1 cellular context compared by ENCODE assay signal in the genomic region with DNA sequence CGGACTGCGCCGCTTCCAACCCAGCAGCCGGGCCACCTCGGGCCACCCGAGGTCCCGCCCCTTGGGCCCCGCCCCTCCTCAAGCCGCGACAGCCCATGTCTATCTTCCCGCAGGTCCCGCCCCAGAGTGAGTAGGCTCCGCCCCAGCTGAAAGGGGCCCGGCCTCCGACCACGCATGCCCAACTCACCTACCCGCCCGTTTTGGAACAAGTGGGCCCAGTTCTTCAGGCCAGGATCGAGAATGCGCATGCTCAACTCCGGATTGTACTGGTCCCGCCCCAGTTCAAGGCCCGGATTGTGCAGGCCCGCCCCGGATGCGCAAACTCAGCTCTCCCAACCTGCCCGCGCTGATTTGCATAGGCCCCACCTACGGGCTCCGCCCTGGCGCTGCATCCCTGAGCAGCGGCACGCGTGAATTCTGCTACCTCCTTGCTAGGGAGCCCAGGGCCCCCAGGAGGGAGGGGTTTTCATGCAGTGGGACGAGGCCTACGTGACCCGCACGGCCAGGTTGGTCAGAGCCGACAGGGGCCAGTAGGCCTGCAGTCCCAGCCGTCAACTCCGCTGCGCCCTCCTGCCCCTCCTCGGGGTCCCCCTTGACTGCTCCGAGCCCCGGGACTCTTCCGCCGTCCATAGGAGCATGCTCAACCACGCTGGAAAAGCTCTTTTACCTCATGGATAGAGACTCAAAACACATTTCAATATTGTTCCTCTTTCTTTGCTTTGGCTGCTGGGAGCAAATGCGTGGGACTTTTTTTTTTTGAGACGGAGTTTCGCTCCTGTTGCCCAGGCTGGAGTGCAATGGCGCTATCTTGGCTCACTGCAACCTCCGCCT.
TF ChIP-seq lines count a peak whose summit lies in the region.

TSS of gene PFKFB4 (minus strand) at position 8 of the 831 bp plus-strand sequence. CDS start 26 bp downstream, outside the sequence.

TF ChIP-seq in HepG2, 621 proteins besides CTCF, POLR2A, EP300 and RAD21 (continued from another document and continues in another):
- TF ChIP-seq, protein P1, sequence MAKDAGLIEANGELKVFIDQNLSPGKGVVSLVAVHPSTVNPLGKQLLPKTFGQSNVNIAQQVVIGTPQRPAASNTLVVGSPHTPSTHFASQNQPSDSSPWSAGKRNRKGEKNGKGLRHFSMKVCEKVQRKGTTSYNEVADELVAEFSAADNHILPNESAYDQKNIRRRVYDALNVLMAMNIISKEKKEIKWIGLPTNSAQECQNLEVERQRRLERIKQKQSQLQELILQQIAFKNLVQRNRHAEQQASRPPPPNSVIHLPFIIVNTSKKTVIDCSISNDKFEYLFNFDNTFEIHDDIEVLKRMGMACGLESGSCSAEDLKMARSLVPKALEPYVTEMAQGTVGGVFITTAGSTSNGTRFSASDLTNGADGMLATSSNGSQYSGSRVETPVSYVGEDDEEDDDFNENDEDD (CRISPR knock-in tag; IDR thresholded peaks at IDR 0.05; ENCODE audit: borderline replicate concordance): peak; percentile 75
- TF ChIP-seq, protein P2, sequence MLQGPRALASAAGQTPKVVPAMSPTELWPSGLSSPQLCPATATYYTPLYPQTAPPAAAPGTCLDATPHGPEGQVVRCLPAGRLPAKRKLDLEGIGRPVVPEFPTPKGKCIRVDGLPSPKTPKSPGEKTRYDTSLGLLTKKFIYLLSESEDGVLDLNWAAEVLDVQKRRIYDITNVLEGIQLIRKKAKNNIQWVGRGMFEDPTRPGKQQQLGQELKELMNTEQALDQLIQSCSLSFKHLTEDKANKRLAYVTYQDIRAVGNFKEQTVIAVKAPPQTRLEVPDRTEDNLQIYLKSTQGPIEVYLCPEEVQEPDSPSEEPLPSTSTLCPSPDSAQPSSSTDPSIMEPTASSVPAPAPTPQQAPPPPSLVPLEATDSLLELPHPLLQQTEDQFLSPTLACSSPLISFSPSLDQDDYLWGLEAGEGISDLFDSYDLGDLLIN (CRISPR knock-in tag; IDR thresholded peaks at IDR 0.05; ENCODE audit: borderline replicate concordance): no peak
- TF ChIP-seq GPN1 (CRISPR knock-in tag; IDR thresholded peaks at IDR 0.05; ENCODE audit: borderline replicate concordance) (no peak), JDP2 (CRISPR knock-in tag; IDR thresholded peaks at IDR 0.05; ENCODE audit: borderline replicate concordance) (no peak), CBFB (CRISPR knock-in tag; IDR thresholded peaks at IDR 0.05) (no peak), STAT5B (CRISPR knock-in tag; IDR thresholded peaks at IDR 0.05) (0 out of 2 replicates have a peak, but pooled peaks have one; percentile 23), RXRB (CRISPR knock-in tag; IDR thresholded peaks at IDR 0.05; ENCODE audit: borderline replicate concordance) (peak; percentile 85), PRPF4 (IDR thresholded peaks at IDR 0.05; ENCODE audit: low read depth, low read length, poor library complexity, severe bottlenecking) (no peak), CREM (IDR thresholded peaks at IDR 0.05) (peak; percentile 67), CREM (CRISPR knock-in tag; IDR thresholded peaks at IDR 0.05) (no peak), GABPA (IDR thresholded peaks at IDR 0.05; ENCODE audit: low read depth, low read length) (no peak), GABPA (CRISPR knock-in tag; IDR thresholded peaks at IDR 0.05; ENCODE audit: low read depth) (no peak; the same call in 1 of the 2 replicates), SMAD1 (CRISPR knock-in tag; IDR thresholded peaks at IDR 0.05; ENCODE audit: borderline replicate concordance, low read depth) (no peak), HOMEZ (CRISPR knock-in tag; IDR thresholded peaks at IDR 0.05; ENCODE audit: low read depth) (peak; percentile 55; the same call in 1 of the 2 replicates), ZNF782 (CRISPR knock-in tag; IDR thresholded peaks at IDR 0.05; ENCODE audit: borderline replicate concordance) (no peak), ZFY (CRISPR knock-in tag; IDR thresholded peaks at IDR 0.05) (peak; percentile 90), ZNF30 (CRISPR knock-in tag; IDR thresholded peaks at IDR 0.05) (no peak), ZNF124 (CRISPR knock-in tag; IDR thresholded peaks at IDR 0.05) (peak; percentile 59; the same call in 1 of the 2 replicates), HNRNPH1 (optimal IDR thresholded peaks at IDR 0.05; ENCODE audit: low read depth, low read length) (no peak), MEF2D (CRISPR knock-in tag; IDR thresholded peaks at IDR 0.05) (peak; percentile 81), FOXA1 (IDR thresholded peaks at IDR 0.05) (no peak), FOXA1 (CRISPR knock-in tag; IDR thresholded peaks at IDR 0.05) (0 out of 2 replicates have a peak, but pooled peaks have one; percentile 2), ETS1 (CRISPR knock-in tag; IDR thresholded peaks at IDR 0.05) (no peak), RELA (CRISPR knock-in tag; IDR thresholded peaks at IDR 0.05) (0 out of 2 replicates have a peak, but pooled peaks have one; percentile 45), ARID2 (CRISPR knock-in tag; IDR thresholded peaks at IDR 0.05; ENCODE audit: borderline replicate concordance) (no peak), CBX5 (CRISPR knock-in tag; IDR thresholded peaks at IDR 0.05; ENCODE audit: borderline replicate concordance) (no peak), ZNF510 (CRISPR knock-in tag; IDR thresholded peaks at IDR 0.05; ENCODE audit: low read depth) (no peak; the same call in 1 of the 2 replicates), REXO4 (CRISPR knock-in tag; IDR thresholded peaks at IDR 0.05; ENCODE audit: borderline replicate concordance) (no peak), HES4 (CRISPR knock-in tag; IDR thresholded peaks at IDR 0.05; ENCODE audit: borderline replicate concordance) (no peak), ZNF639 (CRISPR knock-in tag; conservative IDR thresholded peaks at IDR 0.05) (peak; percentile 82), NFRKB (IDR thresholded peaks at IDR 0.05) (no peak), KDM6A (CRISPR knock-in tag; IDR thresholded peaks at IDR 0.05; ENCODE audit: low read depth) (peak; percentile 68; the same call in 1 of the 2 replicates), RNF2 (conservative IDR thresholded peaks at IDR 0.05; ENCODE audit: low read depth) (no peak), ZNF607 (CRISPR knock-in tag; IDR thresholded peaks at IDR 0.05; ENCODE audit: borderline replicate concordance) (peak; percentile 95), SMAD9 (CRISPR knock-in tag; IDR thresholded peaks at IDR 0.05) (no peak), ZSCAN29 (CRISPR knock-in tag; conservative IDR thresholded peaks at IDR 0.05) (peak; percentile 39; the same call in 1 of the 2 replicates), ZNF335 (CRISPR knock-in tag; IDR thresholded peaks at IDR 0.05) (peak; percentile 87), PHF8 (CRISPR knock-in tag; IDR thresholded peaks at IDR 0.05) (peak; percentile 62; the same call in 1 of the 2 replicates), ZNF546 (CRISPR knock-in tag; conservative IDR thresholded peaks at IDR 0.05) (no peak)
- TF ChIP-seq, protein P3, sequence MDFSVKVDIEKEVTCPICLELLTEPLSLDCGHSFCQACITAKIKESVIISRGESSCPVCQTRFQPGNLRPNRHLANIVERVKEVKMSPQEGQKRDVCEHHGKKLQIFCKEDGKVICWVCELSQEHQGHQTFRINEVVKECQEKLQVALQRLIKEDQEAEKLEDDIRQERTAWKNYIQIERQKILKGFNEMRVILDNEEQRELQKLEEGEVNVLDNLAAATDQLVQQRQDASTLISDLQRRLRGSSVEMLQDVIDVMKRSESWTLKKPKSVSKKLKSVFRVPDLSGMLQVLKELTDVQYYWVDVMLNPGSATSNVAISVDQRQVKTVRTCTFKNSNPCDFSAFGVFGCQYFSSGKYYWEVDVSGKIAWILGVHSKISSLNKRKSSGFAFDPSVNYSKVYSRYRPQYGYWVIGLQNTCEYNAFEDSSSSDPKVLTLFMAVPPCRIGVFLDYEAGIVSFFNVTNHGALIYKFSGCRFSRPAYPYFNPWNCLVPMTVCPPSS (IDR thresholded peaks at IDR 0.05): no peak
- TF ChIP-seq, protein P4, sequence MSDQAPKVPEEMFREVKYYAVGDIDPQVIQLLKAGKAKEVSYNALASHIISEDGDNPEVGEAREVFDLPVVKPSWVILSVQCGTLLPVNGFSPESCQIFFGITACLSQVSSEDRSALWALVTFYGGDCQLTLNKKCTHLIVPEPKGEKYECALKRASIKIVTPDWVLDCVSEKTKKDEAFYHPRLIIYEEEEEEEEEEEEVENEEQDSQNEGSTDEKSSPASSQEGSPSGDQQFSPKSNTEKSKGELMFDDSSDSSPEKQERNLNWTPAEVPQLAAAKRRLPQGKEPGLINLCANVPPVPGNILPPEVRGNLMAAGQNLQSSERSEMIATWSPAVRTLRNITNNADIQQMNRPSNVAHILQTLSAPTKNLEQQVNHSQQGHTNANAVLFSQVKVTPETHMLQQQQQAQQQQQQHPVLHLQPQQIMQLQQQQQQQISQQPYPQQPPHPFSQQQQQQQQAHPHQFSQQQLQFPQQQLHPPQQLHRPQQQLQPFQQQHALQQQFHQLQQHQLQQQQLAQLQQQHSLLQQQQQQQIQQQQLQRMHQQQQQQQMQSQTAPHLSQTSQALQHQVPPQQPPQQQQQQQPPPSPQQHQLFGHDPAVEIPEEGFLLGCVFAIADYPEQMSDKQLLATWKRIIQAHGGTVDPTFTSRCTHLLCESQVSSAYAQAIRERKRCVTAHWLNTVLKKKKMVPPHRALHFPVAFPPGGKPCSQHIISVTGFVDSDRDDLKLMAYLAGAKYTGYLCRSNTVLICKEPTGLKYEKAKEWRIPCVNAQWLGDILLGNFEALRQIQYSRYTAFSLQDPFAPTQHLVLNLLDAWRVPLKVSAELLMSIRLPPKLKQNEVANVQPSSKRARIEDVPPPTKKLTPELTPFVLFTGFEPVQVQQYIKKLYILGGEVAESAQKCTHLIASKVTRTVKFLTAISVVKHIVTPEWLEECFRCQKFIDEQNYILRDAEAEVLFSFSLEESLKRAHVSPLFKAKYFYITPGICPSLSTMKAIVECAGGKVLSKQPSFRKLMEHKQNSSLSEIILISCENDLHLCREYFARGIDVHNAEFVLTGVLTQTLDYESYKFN (CRISPR knock-in tag; conservative IDR thresholded peaks at IDR 0.05): peak; percentile 92
- TF ChIP-seq, protein P5, sequence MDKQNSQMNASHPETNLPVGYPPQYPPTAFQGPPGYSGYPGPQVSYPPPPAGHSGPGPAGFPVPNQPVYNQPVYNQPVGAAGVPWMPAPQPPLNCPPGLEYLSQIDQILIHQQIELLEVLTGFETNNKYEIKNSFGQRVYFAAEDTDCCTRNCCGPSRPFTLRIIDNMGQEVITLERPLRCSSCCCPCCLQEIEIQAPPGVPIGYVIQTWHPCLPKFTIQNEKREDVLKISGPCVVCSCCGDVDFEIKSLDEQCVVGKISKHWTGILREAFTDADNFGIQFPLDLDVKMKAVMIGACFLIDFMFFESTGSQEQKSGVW (CRISPR knock-in tag; IDR thresholded peaks at IDR 0.05; ENCODE audit: borderline replicate concordance): no peak
- TF ChIP-seq, protein P6, sequence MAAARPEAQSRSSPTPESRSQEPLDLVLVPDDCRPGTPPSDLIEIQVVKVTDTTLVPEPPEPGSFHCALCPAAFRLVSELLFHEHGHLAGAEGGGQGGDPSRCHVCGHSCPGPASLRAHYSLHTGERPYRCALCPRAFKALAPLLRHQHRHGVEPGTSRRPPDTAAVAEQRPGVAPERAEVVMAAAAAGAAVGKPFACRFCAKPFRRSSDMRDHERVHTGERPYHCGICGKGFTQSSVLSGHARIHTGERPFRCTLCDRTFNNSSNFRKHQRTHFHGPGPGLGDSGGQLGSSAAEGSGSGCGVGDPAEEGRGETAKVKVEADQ (CRISPR knock-in tag; IDR thresholded peaks at IDR 0.05; ENCODE audit: borderline replicate concordance): no peak
- TF ChIP-seq, protein P7, sequence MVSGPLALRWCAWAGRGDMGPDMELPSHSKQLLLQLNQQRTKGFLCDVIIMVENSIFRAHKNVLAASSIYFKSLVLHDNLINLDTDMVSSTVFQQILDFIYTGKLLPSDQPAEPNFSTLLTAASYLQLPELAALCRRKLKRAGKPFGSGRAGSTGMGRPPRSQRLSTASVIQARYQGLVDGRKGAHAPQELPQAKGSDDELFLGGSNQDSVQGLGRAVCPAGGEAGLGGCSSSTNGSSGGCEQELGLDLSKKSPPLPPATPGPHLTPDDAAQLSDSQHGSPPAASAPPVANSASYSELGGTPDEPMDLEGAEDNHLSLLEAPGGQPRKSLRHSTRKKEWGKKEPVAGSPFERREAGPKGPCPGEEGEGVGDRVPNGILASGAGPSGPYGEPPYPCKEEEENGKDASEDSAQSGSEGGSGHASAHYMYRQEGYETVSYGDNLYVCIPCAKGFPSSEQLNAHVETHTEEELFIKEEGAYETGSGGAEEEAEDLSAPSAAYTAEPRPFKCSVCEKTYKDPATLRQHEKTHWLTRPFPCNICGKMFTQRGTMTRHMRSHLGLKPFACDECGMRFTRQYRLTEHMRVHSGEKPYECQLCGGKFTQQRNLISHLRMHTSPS (CRISPR knock-in tag; IDR thresholded peaks at IDR 0.05; ENCODE audit: low read depth): peak; percentile 47; the same call in 1 of the 2 replicates
- TF ChIP-seq, protein P8, sequence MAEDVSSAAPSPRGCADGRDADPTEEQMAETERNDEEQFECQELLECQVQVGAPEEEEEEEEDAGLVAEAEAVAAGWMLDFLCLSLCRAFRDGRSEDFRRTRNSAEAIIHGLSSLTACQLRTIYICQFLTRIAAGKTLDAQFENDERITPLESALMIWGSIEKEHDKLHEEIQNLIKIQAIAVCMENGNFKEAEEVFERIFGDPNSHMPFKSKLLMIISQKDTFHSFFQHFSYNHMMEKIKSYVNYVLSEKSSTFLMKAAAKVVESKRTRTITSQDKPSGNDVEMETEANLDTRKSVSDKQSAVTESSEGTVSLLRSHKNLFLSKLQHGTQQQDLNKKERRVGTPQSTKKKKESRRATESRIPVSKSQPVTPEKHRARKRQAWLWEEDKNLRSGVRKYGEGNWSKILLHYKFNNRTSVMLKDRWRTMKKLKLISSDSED (CRISPR knock-in tag; IDR thresholded peaks at IDR 0.05): no peak
